ENCODE assay signal across 24 cellular contexts in the genomic region with DNA sequence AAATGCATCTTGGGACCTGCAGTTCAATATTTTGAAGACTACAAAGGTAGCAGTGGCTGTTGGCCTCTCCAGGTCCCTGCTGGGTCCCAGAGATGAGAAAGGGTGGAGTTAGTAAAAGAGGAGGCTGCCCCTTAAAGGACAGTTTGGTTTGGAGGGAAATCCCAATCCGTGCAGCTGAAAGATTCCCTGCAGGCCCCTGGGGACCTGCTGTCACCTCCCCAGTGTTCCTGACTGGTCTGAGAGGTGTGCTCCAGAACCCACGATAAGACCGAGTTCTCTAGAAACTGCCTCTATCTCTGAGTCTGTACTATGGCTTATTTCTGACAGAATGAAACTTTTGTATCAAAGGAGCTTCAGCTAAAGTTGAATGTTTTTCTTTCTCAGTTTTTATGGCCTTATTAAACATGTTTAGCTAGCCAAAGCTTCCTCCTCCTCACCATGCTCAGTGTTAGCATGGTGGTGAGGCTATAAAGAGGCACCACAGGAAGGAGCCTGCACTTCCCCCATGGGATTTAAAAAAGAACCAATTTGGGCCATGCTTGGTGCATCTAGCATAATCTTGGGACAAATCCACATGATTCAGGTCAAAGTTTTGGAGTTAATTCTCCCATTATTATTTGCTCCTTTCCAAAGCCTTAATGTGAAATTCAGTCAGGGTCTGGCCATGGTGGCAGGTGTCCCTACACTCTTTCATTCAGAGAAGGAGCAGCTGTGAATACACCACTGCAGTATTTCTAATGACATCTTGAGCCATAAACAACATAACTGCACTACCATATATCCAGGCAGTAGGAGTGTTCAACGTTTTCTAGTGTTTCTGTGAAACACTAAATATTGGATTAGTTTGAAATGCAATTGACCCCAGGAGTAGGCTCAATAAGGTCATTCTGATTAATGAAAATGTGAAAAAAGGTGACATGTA.
DNase-seq lines count a peak whose midpoint lies in the region; TF ChIP-seq lines count a peak whose summit lies in the region.
"Had no signal": no experiment of that assay in that cellular context is flagged by ENCODE, and none has a peak within 500 bp of the region (broad histone marks: within the 10 kb centered on the region; RNA-seq: fewer than 3 reads in every experiment).

No MANE protein-coding gene starts in this region.

- H3K9me3 ChIP-seq in transverse colon, result no peaks in the 10 kb centered on the region
- H3K9me3 ChIP-seq: esophagus muscularis mucosa, left ventricle myocardium inferior, neutrophil, psoas muscle, sigmoid colon, SJSA1 had no signal

- peaks cover 0 to 13% (median 7%) of the 10 kb centered on the region in 4 donors for H3K4me1 ChIP-seq in transverse colon
- H3K4me1 ChIP-seq: left ventricle myocardium inferior, psoas muscle had no signal

- H3K27ac Mint-ChIP-seq in mesothelial cell of epicardium, result peak overlapping the region; percentile 1
- H3K27ac Mint-ChIP-seq in activated T-cell treated with anti-CD3 and anti-CD28 coated beads, Interleukin-2, amount 50 U/mL, for 24 hours, result no peak overlapping the region
- H3K27ac Mint-ChIP-seq: activated B cell treated with CpG ODN at 0.5 μM for 24 hours; activated T-cell treated with anti-CD3 and anti-CD28 coated beads, Interleukin-2, amount 50 U/mL, for 72 hours; CD4-positive, alpha-beta T cell; type B pancreatic cell had no signal

- H3K4me1 Mint-ChIP-seq in mesothelial cell of epicardium, result peaks cover 30% of the 10 kb centered on the region
- H3K4me1 Mint-ChIP-seq in activated T-cell treated with anti-CD3 and anti-CD28 coated beads, Interleukin-2, amount 50 U/mL, for 24 hours (ENCODE audit: low read depth), result peaks cover 10% of the 10 kb centered on the region

- H3K4me3 ChIP-seq in transverse colon, result no peak overlapping the region
- H3K4me3 ChIP-seq: esophagus muscularis mucosa, left ventricle myocardium inferior, psoas muscle, sigmoid colon, SJSA1 had no signal

- H3K36me3 Mint-ChIP-seq in mesothelial cell of epicardium, result peaks cover 30% of the 10 kb centered on the region
- H3K36me3 Mint-ChIP-seq in activated T-cell treated with anti-CD3 and anti-CD28 coated beads, Interleukin-2, amount 50 U/mL, for 24 hours (ENCODE audit: low read depth), result peaks cover 5% of the 10 kb centered on the region

- H3K9me3 Mint-ChIP-seq in mesothelial cell of epicardium, result no peaks in the 10 kb centered on the region
- H3K9me3 Mint-ChIP-seq in activated T-cell treated with anti-CD3 and anti-CD28 coated beads, Interleukin-2, amount 50 U/mL, for 24 hours, result no peaks in the 10 kb centered on the region
- H3K9me3 Mint-ChIP-seq: activated B cell treated with CpG ODN at 0.5 μM for 24 hours; activated T-cell treated with anti-CD3 and anti-CD28 coated beads, Interleukin-2, amount 50 U/mL, for 72 hours; CD4-positive, alpha-beta T cell; type B pancreatic cell had no signal

- WGBS in transverse colon (ENCODE audit: low coverage in 1 of 2), 2 donors, result 37 to 42% methylated on average over 2 to 4 of the region's 4 CpGs

- no peaks in the 10 kb centered on the region for H3K27me3 ChIP-seq in transverse colon
- H3K27me3 ChIP-seq: esophagus muscularis mucosa, neutrophil, sigmoid colon, SJSA1 had no signal

- no peaks in the 10 kb centered on the region for H3K36me3 ChIP-seq in transverse colon

- no peak for TF ChIP-seq EP300 in transverse colon (IDR thresholded peaks at IDR 0.05; ENCODE audit: low read depth)

- H3K4me3 Mint-ChIP-seq in mesothelial cell of epicardium, result no peak overlapping the region
- H3K4me3 Mint-ChIP-seq in activated T-cell treated with anti-CD3 and anti-CD28 coated beads, Interleukin-2, amount 50 U/mL, for 24 hours, result no peak overlapping the region
- H3K4me3 Mint-ChIP-seq: activated B cell treated with CpG ODN at 0.5 μM for 24 hours; activated T-cell treated with anti-CD3 and anti-CD28 coated beads, Interleukin-2, amount 50 U/mL, for 72 hours; CD4-positive, alpha-beta T cell had no signal

- DNase-seq in NCI-H146 (lab: John Stamatoyannopoulos, UW), result peak; percentile 22
- DNase-seq in NCI-H146 treated with DMSO at 0.1 percent for 48 hours (lab: John Stamatoyannopoulos, UW; ENCODE audit: unreplicated experiment), result no peak
- no peak for DNase-seq in mesothelial cell of epicardium (ENCODE audit: low spot score in 2 of 2, unreplicated experiment in 2 of 2)
- no peak for DNase-seq in transverse colon
- no peak for DNase-seq in cortex of kidney (lab: John Stamatoyannopoulos, UW)
- DNase-seq in activated T-cell treated with anti-CD3 and anti-CD28 coated beads, Interleukin-2, amount 50 U/mL, for 24 hours, result no peak
- DNase-seq in NCI-H446 treated with DMSO at 0.1 percent for 48 hours (lab: John Stamatoyannopoulos, UW), result no peak
- DNase-seq: activated B cell treated with CpG ODN at 0.5 μM for 24 hours; activated T-cell treated with anti-CD3 and anti-CD28 coated beads, Interleukin-2, amount 50 U/mL, for 72 hours; CD4-positive, alpha-beta T cell; foreskin fibroblast; left ventricle myocardium inferior; mesenchymal stem cell; NCI-H1417; NCI-H2081; psoas muscle; sigmoid colon; stimulated activated CD4-positive, alpha-beta T cell treated with anti-CD3 and anti-CD28 coated beads, Interleukin-4, amount 100 ng/mL, for 24 hours had no signal

- TF ChIP-seq CTCF in VCaP (conservative IDR thresholded peaks at IDR 0.05) (no peak), mesothelial cell of epicardium (IDR thresholded peaks at IDR 0.05; ENCODE audit: unreplicated experiment) (no peak), transverse colon (IDR thresholded peaks at IDR 0.05) (no peak)

- in situ Hi-C loops in transverse colon (cut with MboI; ENCODE audit: low pct_ligation_motif_present in 1 of 4, low pct_unique_long_range_greater_than_20kb in 1 of 4, low sequenced_read_pairs in 3 of 4), result no loop called here

- H3K27ac ChIP-seq in VCaP, result peak overlapping the region; percentile 75
- H3K27ac ChIP-seq in transverse colon, result peak overlapping the region in 3 of 4 donors; percentile 10 to 55 (median 34)
- H3K27ac ChIP-seq: 22Rv1, esophagus muscularis mucosa, left ventricle myocardium inferior, neutrophil, psoas muscle, sigmoid colon, SJSA1 had no signal

- H3K27me3 Mint-ChIP-seq in mesothelial cell of epicardium (ENCODE audit: low read depth), result no peaks in the 10 kb centered on the region
- H3K27me3 Mint-ChIP-seq in activated T-cell treated with anti-CD3 and anti-CD28 coated beads, Interleukin-2, amount 50 U/mL, for 24 hours, result no peaks in the 10 kb centered on the region
- H3K27me3 Mint-ChIP-seq: activated B cell treated with CpG ODN at 0.5 μM for 24 hours; CD4-positive, alpha-beta T cell; type B pancreatic cell had no signal

- intact Hi-C loops in transverse colon (cut with DNase I; ENCODE audit: low total_unique reads), result no loop called here

- no peak for TF ChIP-seq POLR2A in transverse colon (IDR thresholded peaks at IDR 0.05)
